Comparison of ENCODE assay signal across 8 cellular contexts in genomic region chr14:77799863-77800730, GRCh38. TPM values are rescaled to one million over a fixed set of nuclear protein-coding genes. Genes with fewer than 3 reads are reported as not detected.
DNase-seq lines count a peak whose midpoint lies in the region; ATAC-seq and TF ChIP-seq lines count a peak whose summit lies in the region.

TSS of gene ADCK1 (plus strand) at chr14:77800109. CDS start at chr14:77818979, 18,870 bp downstream.

- H3K27ac ChIP-seq in caudate nucleus (ENCODE audit: low read depth, low read length), result peak within 1 kb of the TSS; percentile 94

- H3K4me3 Mint-ChIP-seq in activated B cell treated with CpG ODN at 0.5 μM for 24 hours, result peak within 1 kb of the TSS; percentile 88

- peak within 1 kb of the TSS; percentile 69 for H3K4me3 ChIP-seq in AG09309 (ENCODE audit: control insufficient read depth, low read depth, low read length)

- CTCF ChIA-PET in activated B cell treated with CpG ODN at 0.5 μM for 24 hours (lab: Charles Lee), result interaction anchor here (1.5 kb wide), 1 partner anchor 39 kb away, joined by 4 read pairs; the partner anchor contains the start of gene SNW1

- TF ChIP-seq CTCF in AG09309 (IDR thresholded peaks at IDR 0.05; ENCODE audit: control insufficient read depth, insufficient read depth, low read depth, low read length, missing control alignments) (peak; percentile 64), activated B cell treated with CpG ODN at 0.5 μM for 24 hours (IDR thresholded peaks at IDR 0.05) (no peak)

- H3K36me3 Mint-ChIP-seq in activated B cell treated with CpG ODN at 0.5 μM for 24 hours (ENCODE audit: low read depth), result no peaks in the 10 kb centered on the region

- H3K4me1 Mint-ChIP-seq in activated B cell treated with CpG ODN at 0.5 μM for 24 hours, result peaks cover 7% of the 10 kb centered on the region

- H3K27me3 Mint-ChIP-seq in activated B cell treated with CpG ODN at 0.5 μM for 24 hours, result no peaks in the 10 kb centered on the region

- H3K27ac Mint-ChIP-seq in activated B cell treated with CpG ODN at 0.5 μM for 24 hours, result peak within 1 kb of the TSS; percentile 88

- H3K9me3 Mint-ChIP-seq in activated B cell treated with CpG ODN at 0.5 μM for 24 hours, result no peaks in the 10 kb centered on the region

- ATAC-seq in GM18907 (IDR thresholded peaks at IDR 0.05; ENCODE audit: unreplicated experiment), result peak; percentile 96
- peak; percentile 90 for ATAC-seq in HG03139 (IDR thresholded peaks at IDR 0.05; ENCODE audit: unreplicated experiment)
- peak; percentile 91 for ATAC-seq in activated B cell treated with CpG ODN at 0.5 μM for 24 hours (ENCODE audit: low read depth)

- POLR2A ChIA-PET in activated B cell treated with CpG ODN at 0.5 μM for 24 hours (lab: Charles Lee), result interaction anchor here (0.6 to 2.2 kb wide), 2 partner anchors 39 to 131 kb away, joined by 4 to 21 read pairs; partner anchors contain the start of gene SNW1

- no peak for DNase-seq in AG09309 (ENCODE audit: low read depth)
- DNase-seq in NCI-H2196 treated with DMSO at 0.1 percent for 48 hours (lab: John Stamatoyannopoulos, UW; ENCODE audit: unreplicated experiment), result peak; percentile 79
- DNase-seq in activated B cell treated with CpG ODN at 0.5 μM for 24 hours, result peak; percentile 86
- peak; percentile 43 to 98 (median 91) for DNase-seq in caudate nucleus (lab: John Stamatoyannopoulos, UW)
- DNase-seq in iris pigment epithelial cell (ENCODE audit: low read depth), result peak; percentile 80
- DNase-seq in stimulated activated CD4-positive, alpha-beta T cell treated with anti-CD3 and anti-CD28 coated beads, Interleukin-12 subunit alpha, Interleukin-12 subunit beta, amount 100 ng/mL, for 4 hours, result peak; percentile 87

- intact Hi-C loops in activated B cell treated with CpG ODN at 0.5 μM for 24 hours (cut with micrococcal nuclease), result loop anchor here (1.0 to 2.0 kb wide), 6 partner anchors 39 to 987 kb away; partner anchors contain the start of genes ALKBH1, ANGEL1, POMT2 and SLIRP

RNA-seq across cellular contexts. Expression of gene ADCK1, which starts in this region (rescaled TPM):
- total RNA-seq in activated B cell treated with CpG ODN at 0.5 μM for 24 hours, result 8.6 and 10.4 TPM in 2 replicates
